In the genomic region with DNA sequence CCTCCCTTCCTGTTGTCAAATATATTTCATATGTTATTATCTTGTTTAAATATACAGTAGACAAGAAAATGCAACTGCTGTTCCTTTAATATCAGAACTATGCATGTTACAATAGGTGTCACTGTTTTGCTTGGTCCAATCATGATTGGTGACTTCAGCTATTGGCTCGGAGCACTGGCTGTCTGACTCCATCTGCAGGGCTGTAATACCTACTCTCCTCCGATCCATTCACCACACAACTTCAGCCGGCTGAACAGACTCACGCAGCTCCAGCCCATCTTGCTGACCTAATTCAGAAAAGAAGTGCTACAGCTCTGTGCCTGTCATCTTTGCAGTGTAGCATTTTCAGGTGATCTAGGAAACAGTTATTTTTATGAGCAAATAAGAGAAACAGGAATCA, we compare ENCODE assay signal across 9 cellular contexts. TPM values are rescaled to one million over a fixed set of nuclear protein-coding genes. Genes with fewer than 3 reads are reported as not detected.
DNase-seq lines count a peak whose midpoint lies in the region; ATAC-seq and TF ChIP-seq lines count a peak whose summit lies in the region.
"Had no signal": no experiment of that assay in that cellular context is flagged by ENCODE, and none has a peak within 500 bp of the region (broad histone marks: within the 10 kb centered on the region; RNA-seq: fewer than 3 reads in every experiment).

BTBD3 (plus strand) TSS at position 231 of the 400 bp plus-strand sequence. CDS start 383 bp downstream, outside the sequence.

- intact Hi-C loops in left lung (cut with DNase I), result no loop called here

- peak; percentile 99 for ATAC-seq in HG02678 (IDR thresholded peaks at IDR 0.05; ENCODE audit: unreplicated experiment)
- peak; percentile 85 for ATAC-seq in left lung
- ATAC-seq: K562 had no signal

- H3K36me3 ChIP-seq in left lung, result peaks cover 0 to 2% of the 10 kb centered on the region in 2 donors

- no peaks in the 10 kb centered on the region for H3K9me3 ChIP-seq in left lung

- H3K4me3 ChIP-seq in choroid plexus epithelial cell (ENCODE audit: low read depth, low read length) (peak within 1 kb of the TSS; percentile 37), left lung (peak within 1 kb of the TSS; percentile 13 to 26)
- H3K4me3 ChIP-seq: K562 had no signal

- peak within 1 kb of the TSS; percentile 22 to 40 for H3K27ac ChIP-seq in left lung
- peak within 1 kb of the TSS; percentile 87 for H3K27ac ChIP-seq in substantia nigra (ENCODE audit: low read depth, low read length, poor library complexity, severe bottlenecking)

- no peaks in the 10 kb centered on the region for H3K27me3 ChIP-seq in left lung

- peak; percentile 41 for TF ChIP-seq CTCF in choroid plexus epithelial cell (conservative IDR thresholded peaks at IDR 0.05; ENCODE audit: low read depth, low read length)
- no peak for TF ChIP-seq CTCF in left lung (IDR thresholded peaks at IDR 0.05)

- peak; percentile 49 for DNase-seq in ELR (ENCODE audit: low read depth)
- DNase-seq in NCI-H510A (lab: John Stamatoyannopoulos, UW), result peak; percentile 73
- peak; percentile 86 for DNase-seq in choroid plexus epithelial cell (ENCODE audit: low read depth)
- peak in 1 of 2 donors; percentile 37 for DNase-seq in left lung
- peak in 34 of 49 donors; percentile 17 to 84 (median 48) for DNase-seq in substantia nigra (lab: John Stamatoyannopoulos, UW)
- no peak for DNase-seq in SKM-1 treated with dmso at 0.1 percent for 144 hours (lab: John Stamatoyannopoulos, UW; ENCODE audit: unreplicated experiment)
- DNase-seq in NCI-H1048 (lab: John Stamatoyannopoulos, UW), result no peak

- peaks cover 0 to 24% of the 10 kb centered on the region in 2 donors for H3K4me1 ChIP-seq in left lung

RNA-seq across cellular contexts. Expression of gene BTBD3, which starts in this region (rescaled TPM):
- total RNA-seq in left lung, result 10 to 100 TPM; 24.7 to 26.1 TPM

Comparison
In these comparisons a context has a peak if more than half of its experiments do, and no peak if none do; other contexts are left out.
1. DNase-seq: peak in ELR (single experiment), NCI-H510A (single experiment), choroid plexus epithelial cell (single experiment) and substantia nigra (34 of 49); none in SKM-1 treated with dmso at 0.1 percent for 144 hours (single experiment) and NCI-H1048 (single experiment).